In genomic region chr9:71363286-71363961, GRCh38 we compare ENCODE assay signal across 19 cellular contexts.
DNase-seq lines count a peak whose midpoint lies in the region; ATAC-seq and TF ChIP-seq lines count a peak whose summit lies in the region.
"Had no signal": no experiment of that assay in that cellular context is flagged by ENCODE, and none has a peak within 500 bp of the region (broad histone marks: within the 10 kb centered on the region; RNA-seq: fewer than 3 reads in every experiment).

No MANE protein-coding gene starts in this region.

- H3K9me3 Mint-ChIP-seq in GM23338, result no peaks in the 10 kb centered on the region
- H3K9me3 Mint-ChIP-seq in activated naive CD8-positive, alpha-beta T cell treated with anti-CD3 and anti-CD28 coated beads for 36 hours, result no peaks in the 10 kb centered on the region
- H3K9me3 Mint-ChIP-seq in type B pancreatic cell, result no peaks in the 10 kb centered on the region

- H3K9me3 ChIP-seq in adipocyte (ENCODE audit: control insufficient read depth, low read length), result no peaks in the 10 kb centered on the region
- H3K9me3 ChIP-seq: BLaER1 treated with 17β-estradiol and CSF1 and Interleukin-3, amounts not matched to agents 10 nM and 100 nM had no signal

- H3K4me1 ChIP-seq in GM23338 (ENCODE audit: insufficient read depth) (peaks cover 68% of the 10 kb centered on the region), adipocyte (ENCODE audit: control insufficient read depth, insufficient read depth, low read length) (peaks cover 4% of the 10 kb centered on the region)
- H3K4me1 ChIP-seq: BLaER1 treated with 17β-estradiol and CSF1 and Interleukin-3, amounts not matched to agents 10 nM and 100 nM had no signal

- no peak overlapping the region for H3K9ac ChIP-seq in adipocyte (ENCODE audit: low read length)
- H3K9ac ChIP-seq: BLaER1 treated with 17β-estradiol and CSF1 and Interleukin-3, amounts not matched to agents 10 nM and 100 nM had no signal

- no peaks in the 10 kb centered on the region for H3F3A ChIP-seq in GM23338 (replicated peaks; ENCODE audit: low read depth)

- peak overlapping the region; percentile 85 for H3K27ac ChIP-seq in GM23338 (ENCODE audit: low read depth)
- H3K27ac ChIP-seq: BLaER1 treated with 17β-estradiol and CSF1 and Interleukin-3, amounts not matched to agents 10 nM and 100 nM had no signal

- peak overlapping the region; percentile 49 for H3K4me3 Mint-ChIP-seq in GM23338
- no peak overlapping the region for H3K4me3 Mint-ChIP-seq in activated naive CD8-positive, alpha-beta T cell treated with anti-CD3 and anti-CD28 coated beads for 36 hours
- no peak overlapping the region for H3K4me3 Mint-ChIP-seq in type B pancreatic cell
- H3K4me3 Mint-ChIP-seq: CD8-positive, alpha-beta memory T cell had no signal

- H3K4me3 ChIP-seq in GM23338, result peak overlapping the region; percentile 7; the same call in 1 of the 2 replicates
- no peak overlapping the region for H3K4me3 ChIP-seq in adipocyte (ENCODE audit: low read length)
- no peak overlapping the region for H3K4me3 ChIP-seq in fibroblast of villous mesenchyme (ENCODE audit: low read depth, low read length)
- H3K4me3 ChIP-seq: BLaER1 treated with 17β-estradiol and CSF1 and Interleukin-3, amounts not matched to agents 10 nM and 100 nM; GM12878 had no signal

- peak; percentile 77 for ATAC-seq in GM23338
- ATAC-seq: GM12878 had no signal

- H2AFZ ChIP-seq in GM23338, result no peak overlapping the region

- H3K79me2 ChIP-seq in GM23338 (replicated peaks; ENCODE audit: insufficient read depth), result no peaks in the 10 kb centered on the region

- H3K36me3 ChIP-seq in GM23338 (ENCODE audit: insufficient read depth) (no peaks in the 10 kb centered on the region), adipocyte (ENCODE audit: control insufficient read depth, insufficient read depth, low read length, severe bottlenecking) (no peaks in the 10 kb centered on the region)
- H3K36me3 ChIP-seq: BLaER1 treated with 17β-estradiol and CSF1 and Interleukin-3, amounts not matched to agents 10 nM and 100 nM had no signal

- no peaks in the 10 kb centered on the region for H3K27me3 ChIP-seq in GM23338 (ENCODE audit: insufficient read depth)
- no peaks in the 10 kb centered on the region for H3K27me3 ChIP-seq in adipocyte (replicated peaks; ENCODE audit: control insufficient read depth, insufficient read depth, low read length)
- H3K27me3 ChIP-seq: BLaER1 treated with 17β-estradiol and CSF1 and Interleukin-3, amounts not matched to agents 10 nM and 100 nM had no signal

- H3K27me3 Mint-ChIP-seq in GM23338 (ENCODE audit: insufficient read depth, low read depth, poor library complexity), result no peaks in the 10 kb centered on the region
- H3K27me3 Mint-ChIP-seq in activated naive CD8-positive, alpha-beta T cell treated with anti-CD3 and anti-CD28 coated beads for 36 hours, result peaks cover 4% of the 10 kb centered on the region
- no peaks in the 10 kb centered on the region for H3K27me3 Mint-ChIP-seq in type B pancreatic cell
- H3K27me3 Mint-ChIP-seq: CD8-positive, alpha-beta memory T cell had no signal

- DNase-seq in GM23338 (ENCODE audit: low spot score), result peak; percentile 56
- peak; percentile 70 for DNase-seq in adipocyte (ENCODE audit: low read depth)
- DNase-seq in fibroblast of villous mesenchyme (ENCODE audit: low read depth), result peak; percentile 15
- DNase-seq in DMS79 (lab: John Stamatoyannopoulos, UW), result no peak
- no peak for DNase-seq in NOMO-1 treated with DMSO at 0.1 percent for 48 hours (lab: John Stamatoyannopoulos, UW; ENCODE audit: unreplicated experiment)
- DNase-seq in activated naive CD8-positive, alpha-beta T cell treated with anti-CD3 and anti-CD28 coated beads for 36 hours, result no peak
- DNase-seq in type B pancreatic cell (ENCODE audit: extremely low spot score, unreplicated experiment), result no peak
- DNase-seq: CD8-positive, alpha-beta memory T cell; DMS79 treated with DMSO at 0.1 percent for 48 hours; GDM1; NCI-H1105 treated with DMSO at 0.1 percent for 48 hours; NCI-H187; NCI-H2171; NCI-H446 treated with DMSO at 0.1 percent for 48 hours; NK-92 treated with Interleukin-12 subunit alpha and Interleukin-12 subunit beta, amount 100 ng/mL, for 24 hours; RPMI8226; SIG-M5 had no signal

- TF ChIP-seq CTCF in GM23338 (conservative IDR thresholded peaks at IDR 0.05; ENCODE audit: low read depth in 2 of 2) (no peak), fibroblast of villous mesenchyme (IDR thresholded peaks at IDR 0.05; ENCODE audit: insufficient read depth, low read depth, low read length) (no peak), type B pancreatic cell (conservative IDR thresholded peaks at IDR 0.05) (no peak)

- H4K20me1 ChIP-seq in GM23338 (replicated peaks; ENCODE audit: insufficient read depth), result no peaks in the 10 kb centered on the region
- H4K20me1 ChIP-seq: BLaER1 treated with 17β-estradiol and CSF1 and Interleukin-3, amounts not matched to agents 10 nM and 100 nM had no signal

- H3K9me2 ChIP-seq in GM23338 (ENCODE audit: insufficient read depth), result no peaks in the 10 kb centered on the region

- H3K36me3 Mint-ChIP-seq in GM23338 (ENCODE audit: low read depth) (no peaks in the 10 kb centered on the region), type B pancreatic cell (no peaks in the 10 kb centered on the region)
- no peaks in the 10 kb centered on the region for H3K36me3 Mint-ChIP-seq in activated naive CD8-positive, alpha-beta T cell treated with anti-CD3 and anti-CD28 coated beads for 36 hours
- H3K36me3 Mint-ChIP-seq: CD8-positive, alpha-beta memory T cell had no signal

- peak overlapping the region; percentile 90 for H3K27ac Mint-ChIP-seq in GM23338
- H3K27ac Mint-ChIP-seq in activated naive CD8-positive, alpha-beta T cell treated with anti-CD3 and anti-CD28 coated beads for 36 hours, result no peak overlapping the region
- H3K27ac Mint-ChIP-seq in type B pancreatic cell, result no peak overlapping the region
- H3K27ac Mint-ChIP-seq: CD8-positive, alpha-beta memory T cell had no signal

- H3K4me2 ChIP-seq in GM23338, result peak overlapping the region; percentile 44
- H3K4me2 ChIP-seq: BLaER1 treated with 17β-estradiol and CSF1 and Interleukin-3, amounts not matched to agents 10 nM and 100 nM had no signal

- H3K4me1 Mint-ChIP-seq in GM23338 (peaks cover 68% of the 10 kb centered on the region), type B pancreatic cell (ENCODE audit: unreplicated experiment) (no peaks in the 10 kb centered on the region)
- no peaks in the 10 kb centered on the region for H3K4me1 Mint-ChIP-seq in activated naive CD8-positive, alpha-beta T cell treated with anti-CD3 and anti-CD28 coated beads for 36 hours
- H3K4me1 Mint-ChIP-seq: CD8-positive, alpha-beta memory T cell had no signal

TF ChIP-seq in GM23338, 12 proteins besides CTCF, POLR2A, EP300 and RAD21 (continues in another document):
- no peak for TF ChIP-seq ZNF114 (CRISPR knock-in tag; IDR thresholded peaks at IDR 0.05)

Comparison
In these comparisons a context has a peak if more than half of its experiments do, and no peak if none do; other contexts are left out.
1. DNase-seq: peak in GM23338 (single experiment), adipocyte (single experiment) and fibroblast of villous mesenchyme (single experiment); none in DMS79 (single experiment), NOMO-1 treated with DMSO at 0.1 percent for 48 hours (single experiment), activated naive CD8-positive, alpha-beta T cell treated with anti-CD3 and anti-CD28 coated beads for 36 hours (single experiment) and type B pancreatic cell (single experiment).